In the genomic region with DNA sequence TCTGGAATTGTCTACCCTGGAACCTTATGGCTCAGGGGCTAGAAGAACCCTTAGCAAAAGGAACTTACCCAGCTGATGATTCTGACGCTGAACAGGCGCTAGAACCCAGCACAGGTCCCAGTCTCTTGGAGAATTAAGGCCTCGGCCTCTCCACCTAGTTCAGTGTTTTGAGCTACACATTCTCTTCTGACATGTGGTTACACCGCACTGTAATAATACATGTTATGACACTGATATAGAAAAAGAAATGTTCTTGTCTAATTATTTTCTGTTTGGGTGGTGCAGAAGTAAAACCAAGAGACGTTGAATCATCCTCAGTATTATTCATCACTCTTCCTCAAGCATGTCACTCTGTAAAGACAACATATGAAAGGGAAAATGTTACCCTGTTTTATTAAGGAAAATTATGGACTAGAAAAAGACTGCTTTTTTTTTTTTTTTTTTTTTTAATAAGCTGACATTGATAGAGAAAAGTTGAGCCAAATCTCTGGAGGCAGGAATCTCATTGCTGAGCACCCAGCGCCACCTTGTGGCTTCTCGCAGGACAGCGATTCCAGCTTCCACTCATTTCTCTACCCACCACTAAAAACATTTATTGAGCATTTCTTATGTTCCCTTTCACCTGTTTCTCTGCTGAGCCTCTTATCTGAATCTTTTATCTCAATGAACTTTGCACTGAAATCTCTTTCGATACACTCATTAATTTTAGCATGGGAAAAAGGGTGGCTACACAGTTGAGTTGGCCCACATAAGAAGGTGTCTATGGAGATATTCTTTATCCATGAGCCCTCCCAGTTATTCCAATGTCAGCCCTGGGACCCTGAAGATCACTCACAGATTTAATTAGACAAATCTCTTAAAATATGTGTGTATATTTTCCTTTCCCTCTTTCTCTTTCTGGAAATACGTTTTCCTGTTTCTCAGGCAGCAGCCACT, we compare ENCODE assay signal across 8 cellular contexts. TPM values are rescaled to one million over a fixed set of nuclear protein-coding genes. Genes with fewer than 3 reads are reported as not detected.
DNase-seq lines count a peak whose midpoint lies in the region; ATAC-seq, FAIRE-seq and TF ChIP-seq lines count a peak whose summit lies in the region.

No MANE protein-coding gene starts in this region.

- H3K9me3 ChIP-seq in K562 (replicated peaks; ENCODE audit: control insufficient read depth, insufficient read depth, low read depth, low read length) = no peaks in the 10 kb centered on the region

- H3K9me1 ChIP-seq in K562 (ENCODE audit: control insufficient read depth, insufficient read depth, low read length) = no peaks in the 10 kb centered on the region

- TF ChIP-seq EP300 in Ishikawa (IDR thresholded peaks at IDR 0.05; ENCODE audit: borderline replicate concordance) = no peak
- TF ChIP-seq EP300 in K562 (IDR thresholded peaks at IDR 0.05; ENCODE audit: low read length) = no peak

- peaks cover 6 to 17% of the 10 kb centered on the region in 2 experiments; a peak in 3 of 5 replicates for H3K4me1 ChIP-seq in K562 (replicated peaks in 1 of 2; ENCODE audit: control insufficient read depth in 2 of 2, insufficient read depth in 2 of 2, low read length in 2 of 2)

- ATAC-seq in GM21360 (IDR thresholded peaks at IDR 0.05; ENCODE audit: unreplicated experiment) (peak; percentile 55), K562 (peak; percentile 77), HG03025 (IDR thresholded peaks at IDR 0.05; ENCODE audit: low FRiP score, unreplicated experiment) (no peak)

- H3K27ac ChIP-seq in K562 (ENCODE audit: extremely low read depth, low read depth, low read length) = no peak overlapping the region

- POLR2A ChIA-PET in K562 (lab: Yijun Ruan, JAX) = interaction anchor here (0.6 to 1.7 kb wide), 13 partner anchors 9 to 155 kb away, joined by 3 to 12 read pairs (median 4); no protein-coding TSS in a partner anchor

- CTCF ChIA-PET in K562 (lab: Yijun Ruan, JAX; ENCODE audit: low intra/inter-chr PET ratio) = interaction anchor here (0.6 to 4.7 kb wide), 10 partner anchors 110 to 1307 kb away, joined by 3 to 74 read pairs (median 5); no protein-coding TSS in a partner anchor

- H3K9ac ChIP-seq in K562 (ENCODE audit: insufficient read depth in 1 of 2, low read depth in 2 of 2, low read length in 2 of 2) = no peak overlapping the region; a peak in 1 of 4 replicates

- peak; percentile 69 for DNase-seq in EH (ENCODE audit: low read depth)
- peak; percentile 55 for DNase-seq in SK-N-DZ (ENCODE audit: low spot score)
- DNase-seq in K562 (ENCODE audit: extremely low read depth in 1 of 4, low spot score in 3 of 4) = peak; percentile 58 to 78 (median 64)
- DNase-seq in stimulated activated CD4-positive, alpha-beta T cell treated with anti-CD3 and anti-CD28 coated beads, Interleukin-2, amount 100 ng/mL, for 24 hours = peak; percentile 53 to 71

- TF ChIP-seq CTCF in K562 (IDR thresholded peaks at IDR 0.05 in 2 of 3, conservative IDR thresholded peaks at IDR 0.05 in 1 of 3; ENCODE audit: insufficient read depth in 2 of 3, low read depth in 1 of 3, low read length in 3 of 3) = peak; percentile 82 to 93 (median 83)

- no TSS peak for BruUV-seq in K562 (replicated peaks; lab: Mats Ljungman, UMichigan)

- peak; percentile 91 for FAIRE-seq in K562 (lab: Jason Lieb, UNC)
- FAIRE-seq in islet of Langerhans (lab: Jason Lieb, UNC) = peak; percentile 95

- intact Hi-C loops in K562 (cut with micrococcal nuclease) = loop anchor here (1.0 to 10.0 kb wide), 8 partner anchors 29 to 1305 kb away; no protein-coding TSS in a partner anchor

- peak overlapping the region; percentile 54 for H2AFZ ChIP-seq in K562 (ENCODE audit: low read depth, low read length)

- WGBS in K562 (ENCODE audit: insufficient coverage, low coverage, missing lambda C conversion rate) = 16% methylated on average over 10 of the region's 10 CpGs

- no peaks in the 10 kb centered on the region for H3K36me3 ChIP-seq in K562 (ENCODE audit: control insufficient read depth, insufficient read depth, low read length)

- TF ChIP-seq RAD21 in Ishikawa (IDR thresholded peaks at IDR 0.05; ENCODE audit: low read depth) (peak; percentile 89), K562 (CRISPR knock-in tag; conservative IDR thresholded peaks at IDR 0.05 in 1 of 2, IDR thresholded peaks at IDR 0.05 in 1 of 2) (peak; percentile 85 to 87)

- no peak overlapping the region for H3K4me3 ChIP-seq in K562

- peak overlapping the region; percentile 21; the same call in 1 of the 2 replicates for H3K4me2 ChIP-seq in K562 (ENCODE audit: insufficient read depth, low read length)

- no peaks in the 10 kb centered on the region; a peak in 1 of 5 replicates for H3K27me3 ChIP-seq in K562 (ENCODE audit: control insufficient read depth in 2 of 2, insufficient read depth in 2 of 2, low read length in 2 of 2)

- no peaks in the 10 kb centered on the region for H3K79me2 ChIP-seq in K562 (ENCODE audit: control insufficient read depth, insufficient read depth, low read length)

- H4K20me1 ChIP-seq in K562 (replicated peaks; ENCODE audit: control insufficient read depth, insufficient read depth, low read length) = no peaks in the 10 kb centered on the region

- in situ Hi-C loops in K562 (cut with MboI) = loop anchor here (10.0 to 25.0 kb wide), 2 partner anchors 245 to 1312 kb away; a partner anchor contains a TSS

- no peak for TF ChIP-seq POLR2A in K562 (conservative IDR thresholded peaks at IDR 0.05)

TF ChIP-seq in Ishikawa, 13 proteins besides CTCF, POLR2A, EP300 and RAD21 (continues in another document):
- TF ChIP-seq NFIC (IDR thresholded peaks at IDR 0.05) (no peak), CREB1 (IDR thresholded peaks at IDR 0.05; ENCODE audit: low read depth) (no peak)
- TF ChIP-seq, protein P1, sequence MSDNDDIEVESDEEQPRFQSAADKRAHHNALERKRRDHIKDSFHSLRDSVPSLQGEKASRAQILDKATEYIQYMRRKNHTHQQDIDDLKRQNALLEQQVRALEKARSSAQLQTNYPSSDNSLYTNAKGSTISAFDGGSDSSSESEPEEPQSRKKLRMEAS (IDR thresholded peaks at IDR 0.05) = no peak
- TF ChIP-seq, protein P2, sequence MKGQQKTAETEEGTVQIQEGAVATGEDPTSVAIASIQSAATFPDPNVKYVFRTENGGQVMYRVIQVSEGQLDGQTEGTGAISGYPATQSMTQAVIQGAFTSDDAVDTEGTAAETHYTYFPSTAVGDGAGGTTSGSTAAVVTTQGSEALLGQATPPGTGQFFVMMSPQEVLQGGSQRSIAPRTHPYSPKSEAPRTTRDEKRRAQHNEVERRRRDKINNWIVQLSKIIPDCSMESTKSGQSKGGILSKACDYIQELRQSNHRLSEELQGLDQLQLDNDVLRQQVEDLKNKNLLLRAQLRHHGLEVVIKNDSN (IDR thresholded peaks at IDR 0.05) = no peak

TF ChIP-seq in K562, 482 proteins besides CTCF, POLR2A, EP300 and RAD21:
- TF ChIP-seq TOE1 (IDR thresholded peaks at IDR 0.05; ENCODE audit: borderline replicate concordance) = no peak
- TF ChIP-seq TOE1 (CRISPR knock-in tag; IDR thresholded peaks at IDR 0.05; ENCODE audit: borderline replicate concordance, low read depth) = no peak
- TF ChIP-seq HSF4 (CRISPR knock-in tag; IDR thresholded peaks at IDR 0.05; ENCODE audit: borderline replicate concordance) = no peak
- TF ChIP-seq SMC3 (conservative IDR thresholded peaks at IDR 0.05; ENCODE audit: insufficient read depth, low read depth, low read length) = peak; percentile 90
- 0 out of 2 replicates have a peak, but pooled peaks have one; percentile 17 for TF ChIP-seq FOSL1 (tag; conservative IDR thresholded peaks at IDR 0.05)
- TF ChIP-seq, protein P3, sequence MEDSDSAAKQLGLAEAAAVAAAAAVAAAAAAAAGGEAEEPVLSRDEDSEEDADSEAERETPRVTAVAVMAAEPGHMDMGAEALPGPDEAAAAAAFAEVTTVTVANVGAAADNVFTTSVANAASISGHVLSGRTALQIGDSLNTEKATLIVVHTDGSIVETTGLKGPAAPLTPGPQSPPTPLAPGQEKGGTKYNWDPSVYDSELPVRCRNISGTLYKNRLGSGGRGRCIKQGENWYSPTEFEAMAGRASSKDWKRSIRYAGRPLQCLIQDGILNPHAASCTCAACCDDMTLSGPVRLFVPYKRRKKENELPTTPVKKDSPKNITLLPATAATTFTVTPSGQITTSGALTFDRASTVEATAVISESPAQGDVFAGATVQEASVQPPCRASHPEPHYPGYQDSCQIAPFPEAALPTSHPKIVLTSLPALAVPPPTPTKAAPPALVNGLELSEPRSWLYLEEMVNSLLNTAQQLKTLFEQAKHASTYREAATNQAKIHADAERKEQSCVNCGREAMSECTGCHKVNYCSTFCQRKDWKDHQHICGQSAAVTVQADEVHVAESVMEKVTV (CRISPR knock-in tag; IDR thresholded peaks at IDR 0.05) = peak; percentile 83
- peak; percentile 51; the same call in 1 of the 2 replicates for TF ChIP-seq STAG1 (CRISPR knock-in tag; IDR thresholded peaks at IDR 0.05; ENCODE audit: borderline replicate concordance)
- peak; percentile 56; the same call in 1 of the 2 replicates for TF ChIP-seq ZNF384 (IDR thresholded peaks at IDR 0.05; ENCODE audit: low read depth, low read length)
- TF ChIP-seq NRF1 (conservative IDR thresholded peaks at IDR 0.05 in 1 of 2, IDR thresholded peaks at IDR 0.05 in 1 of 2) = 0 out of 4 replicates have a peak, but pooled peaks of 1 of the 2 experiments have one; percentile 10
- TF ChIP-seq ZFP1 (CRISPR knock-in tag; IDR thresholded peaks at IDR 0.05) = no peak
- no peak for TF ChIP-seq ELF1 (tag; IDR thresholded peaks at IDR 0.05)
TF ChIP-seq in K562: peak in this region for 6.

RNA-seq across cellular contexts. Expression of a gene that starts 12.6 kb away (rescaled TPM):
- not detected in 2 replicates for polyA plus RNA-seq in SK-N-DZ (2014; cell fraction: cytosol; rRNA removed)
- polyA plus RNA-seq in SK-N-DZ (2014; cell fraction: nucleus; rRNA removed) = not detected in 2 replicates
- total RNA-seq in K562 (2011; cell fraction: chromatin; rRNA removed; ENCODE audit: low replicate concordance) = 10.9 and 17.6 TPM in 2 replicates
- 24.2 and 27.0 TPM in 2 replicates for total RNA-seq in K562 (2011; cell fraction: nucleolus; rRNA removed)
- total RNA-seq in K562 (2011; cell fraction: nucleoplasm; rRNA removed) = 22.6 and 26.2 TPM in 2 replicates
- total RNA-seq in K562 (2014; rRNA removed) (0.50 and 0.86 TPM in 2 replicates), K562 (2014; rRNA removed; fragmentation: Illumina TruSeq; extraction: Trizol) (0.58 and 0.61 TPM in 2 replicates), K562 (2015; rRNA removed; fragmentation: Illumina TruSeq; extraction: Trizol) (0.65 and 0.72 TPM in 2 replicates), K562 (2021) (1.9 and 2.0 TPM in 2 replicates)
- polyA plus RNA-seq in K562 (2011; rRNA removed) (2.0 and 2.1 TPM in 2 replicates), K562 (2014; fragmentation: Illumina TruSeq; extraction: Trizol) (1.7 and 1.9 TPM in 2 replicates), K562 (2014; fragmentation: Nextera tagmentation; extraction: Ambion mirVana) (under 1 TPM; 0.15 to 0.41 TPM), K562 (2014; rRNA removed) (0.94 and 1.4 TPM in 2 replicates)
- polyA plus RNA-seq in K562 (2011; cell fraction: cytosol; rRNA removed) = 1.9 and 4.8 TPM in 2 replicates
- 2.5 and 4.0 TPM in 2 replicates for polyA plus RNA-seq in K562 (2011; cell fraction: nucleus; rRNA removed)
- 1.4 and 2.6 TPM in 2 replicates for polyA plus RNA-seq in K562 (2012)
- polyA minus RNA-seq in K562 (2011; rRNA and poly(A)+ RNA removed) = 1.5 and 2.6 TPM in 2 replicates
- polyA minus RNA-seq in K562 (2011; cell fraction: cytosol; rRNA and poly(A)+ RNA removed) = 0.91 and 1.7 TPM in 2 replicates
- 1.8 and 1.9 TPM in 2 replicates for polyA minus RNA-seq in K562 (2011; cell fraction: nucleus; rRNA and poly(A)+ RNA removed)
